ENCODE assay signal across 8 cellular contexts in the genomic region with DNA sequence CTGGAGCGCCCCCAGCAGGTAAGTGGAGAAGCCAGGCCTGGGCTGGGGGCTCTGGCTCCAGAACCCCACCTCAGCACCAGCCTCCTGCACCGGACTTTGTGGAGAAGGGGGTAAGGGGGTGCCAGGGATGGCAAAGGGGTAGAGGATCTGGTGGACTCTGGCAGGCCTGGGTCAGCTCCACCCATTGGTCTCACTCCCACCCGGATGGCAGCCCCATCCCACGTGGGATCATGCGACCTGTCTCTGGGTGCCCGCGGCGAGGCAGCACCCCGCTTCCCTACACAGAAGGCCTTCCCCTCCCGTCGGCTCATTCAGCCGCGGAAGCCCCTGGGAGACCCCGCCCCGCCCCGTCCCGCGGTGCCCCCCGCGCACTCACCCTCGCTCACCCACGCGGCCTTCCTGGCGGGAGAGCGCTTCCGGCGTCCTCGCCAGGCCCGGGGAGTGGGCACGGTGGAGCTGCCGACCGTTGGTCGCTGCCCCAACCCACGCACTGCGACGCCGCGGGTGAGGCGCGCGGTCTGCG. TPM values are rescaled to one million over a fixed set of nuclear protein-coding genes. Genes with fewer than 3 reads are reported as not detected.
DNase-seq lines count a peak whose midpoint lies in the region; ATAC-seq and TF ChIP-seq lines count a peak whose summit lies in the region.

No MANE protein-coding gene starts in this region.

- peaks cover 4% of the 10 kb centered on the region for H3K4me1 Mint-ChIP-seq in brain

- peaks cover 23% of the 10 kb centered on the region for H3K27me3 Mint-ChIP-seq in brain

- POLR2A ChIA-PET in SK-N-SH (lab: Yijun Ruan, JAX): interaction anchor here (0.9 kb wide), 1 partner anchor 26 kb away, joined by 4 read pairs; no protein-coding TSS in a partner anchor

- H3K9ac ChIP-seq in SK-N-SH: peak overlapping the region; percentile 82

- H3K27me3 ChIP-seq in SK-N-SH (ENCODE audit: insufficient read depth): no peaks in the 10 kb centered on the region

- H3K79me2 ChIP-seq in SK-N-SH (ENCODE audit: insufficient read depth): peaks cover 34% of the 10 kb centered on the region

- no peaks in the 10 kb centered on the region for H3K9me3 ChIP-seq in SK-N-SH

- no peak for TF ChIP-seq EP300 in SK-N-SH (IDR thresholded peaks at IDR 0.05; ENCODE audit: borderline replicate concordance in 1 of 2, low read depth in 1 of 2, low read length in 1 of 2)

- no peaks in the 10 kb centered on the region for H3K9me3 Mint-ChIP-seq in brain

- H3K4me3 ChIP-seq in SK-N-SH (ENCODE audit: low read depth in 2 of 2, low read length in 1 of 2): peak overlapping the region; percentile 64

- peak overlapping the region in 1 of 5 experiments; percentile 41 for H3K27ac Mint-ChIP-seq in brain

- TF ChIP-seq RAD21 in SK-N-SH (IDR thresholded peaks at IDR 0.05; ENCODE audit: low read length): no peak

- no peaks in the 10 kb centered on the region for H3K9me2 ChIP-seq in SK-N-SH

- H3F3A ChIP-seq in SK-N-SH (replicated peaks; ENCODE audit: insufficient read depth): peaks cover 28% of the 10 kb centered on the region

- DNase-seq in AG20443 (ENCODE audit: low spot score) (peak; percentile 48), SK-N-SH (peak; percentile 90), iPS-NIHi7 (ENCODE audit: extremely low spot score) (peak; percentile 77), SIG-M5 treated with dmso at 0.1 percent for 504 hours (lab: John Stamatoyannopoulos, UW; ENCODE audit: unreplicated experiment) (no peak)
- peak; percentile 72 for DNase-seq in stimulated activated CD8-positive, alpha-beta memory T cell treated with anti-CD3 and anti-CD28 coated beads, Interleukin-4, amount 100 ng/mL, for 48 hours

- H2AFZ ChIP-seq in SK-N-SH (ENCODE audit: low read depth): no peak overlapping the region

- peaks cover 25 to 35% of the 10 kb centered on the region in 2 experiments; a peak in 3 of 4 replicates for H3K4me1 ChIP-seq in SK-N-SH (ENCODE audit: control insufficient read depth in 1 of 2, insufficient read depth in 2 of 2, low read depth in 1 of 2, low read length in 1 of 2)

- H3K36me3 ChIP-seq in SK-N-SH (replicated peaks in 1 of 2; ENCODE audit: control insufficient read depth in 1 of 2, insufficient read depth in 2 of 2, low read length in 1 of 2): peaks cover 22 to 36% of the 10 kb centered on the region in 2 experiments

- 2% methylated on average over 17 of the region's 42 CpGs for WGBS in SK-N-SH (ENCODE audit: low lambda C conversion rate)

- peak overlapping the region in 4 of 5 experiments; percentile 62 to 80 (median 69) for H3K4me3 Mint-ChIP-seq in brain

- TF ChIP-seq CTCF in SK-N-SH (IDR thresholded peaks at IDR 0.05) (peak; percentile 51), brain (conservative IDR thresholded peaks at IDR 0.05) (no peak)

- peak overlapping the region; percentile 54 to 100 for H3K27ac ChIP-seq in SK-N-SH (ENCODE audit: low read depth in 2 of 2, low read length in 1 of 2)

- H4K20me1 ChIP-seq in SK-N-SH (ENCODE audit: insufficient read depth): no peaks in the 10 kb centered on the region

- H3K4me2 ChIP-seq in SK-N-SH: peak overlapping the region; percentile 96

- CTCF ChIA-PET in SK-N-SH (lab: Yijun Ruan, JAX): interaction anchor here (0.6 to 2.2 kb wide), 33 partner anchors 8 to 395 kb away, joined by 3 to 12 read pairs (median 3); partner anchors contain the start of genes ATP6V0D1, KCTD19, LRRC36 and SLC9A5

- peak; percentile 38 for ATAC-seq in GM18511 (IDR thresholded peaks at IDR 0.05; ENCODE audit: unreplicated experiment)
- ATAC-seq in HG03097 (IDR thresholded peaks at IDR 0.05; ENCODE audit: low FRiP score, unreplicated experiment): peak; percentile 27

- no peaks in the 10 kb centered on the region for H3K36me3 Mint-ChIP-seq in brain

TF ChIP-seq in SK-N-SH, 30 proteins besides CTCF, POLR2A, EP300 and RAD21:
- TF ChIP-seq TEAD4 (IDR thresholded peaks at IDR 0.05; ENCODE audit: borderline replicate concordance, insufficient read depth) (no peak), SMC3 (IDR thresholded peaks at IDR 0.05; ENCODE audit: low read depth, low read length) (0 out of 2 replicates have a peak, but pooled peaks have one; percentile 11), MAX (IDR thresholded peaks at IDR 0.05; ENCODE audit: low read depth) (peak; percentile 67), GABPA (IDR thresholded peaks at IDR 0.05; ENCODE audit: low read depth) (no peak), MXI1 (IDR thresholded peaks at IDR 0.05; ENCODE audit: low read depth, low read length) (peak; percentile 49), GATA2 (CRISPR knock-in tag; IDR thresholded peaks at IDR 0.05) (no peak)

RNA-seq across cellular contexts. Expression of gene PLEKHG4, which starts 0.5 kb away (rescaled TPM):
- polyA plus RNA-seq in SK-N-SH (2012; rRNA removed) (65.5 and 87.0 TPM in 2 replicates), brain (ENCODE audit: insufficient read depth, low read depth, low replicate concordance) (11.1 TPM)
- polyA plus RNA-seq in SK-N-SH (2012; cell fraction: cytosol; rRNA removed): 13.2 and 22.7 TPM in 2 replicates
- 417 and 427 TPM in 2 replicates for polyA plus RNA-seq in SK-N-SH (2012; cell fraction: nucleus; rRNA removed)

RNA-seq across cellular contexts. Expression of gene SLC9A5, which starts 30.1 kb away (rescaled TPM):
- 4.1 and 5.8 TPM in 2 replicates for polyA plus RNA-seq in SK-N-SH (2012; rRNA removed)
- polyA plus RNA-seq in SK-N-SH (2012; cell fraction: cytosol; rRNA removed): 1.5 and 1.6 TPM in 2 replicates
- 29.9 and 31.6 TPM in 2 replicates for polyA plus RNA-seq in SK-N-SH (2012; cell fraction: nucleus; rRNA removed)
- polyA plus RNA-seq in brain (ENCODE audit: insufficient read depth, low read depth, low replicate concordance): 0.90 TPM

RNA-seq across cellular contexts. Expression of gene FHOD1, which starts 31.6 kb away (rescaled TPM):
- polyA plus RNA-seq in SK-N-SH (2012; rRNA removed) (53.2 and 70.9 TPM in 2 replicates), brain (ENCODE audit: insufficient read depth, low read depth, low replicate concordance) (5.4 TPM)
- 17.6 and 25.5 TPM in 2 replicates for polyA plus RNA-seq in SK-N-SH (2012; cell fraction: cytosol; rRNA removed)
- polyA plus RNA-seq in SK-N-SH (2012; cell fraction: nucleus; rRNA removed): 343 and 475 TPM in 2 replicates

RNA-seq across cellular contexts. Expression of gene KCTD19, which starts 47.7 kb away (rescaled TPM):
- polyA plus RNA-seq in SK-N-SH (2012; rRNA removed): 1.8 and 1.9 TPM in 2 replicates
- 0.41 and 0.49 TPM in 2 replicates for polyA plus RNA-seq in SK-N-SH (2012; cell fraction: cytosol; rRNA removed)
- polyA plus RNA-seq in SK-N-SH (2012; cell fraction: nucleus; rRNA removed): 9.1 and 10.8 TPM in 2 replicates
- polyA plus RNA-seq in brain (ENCODE audit: insufficient read depth, low read depth, low replicate concordance): 3.5 TPM

RNA-seq across cellular contexts. Expression of gene LRRC36, which starts 47.8 kb away (rescaled TPM):
- 0.78 and 0.92 TPM in 2 replicates for polyA plus RNA-seq in SK-N-SH (2012; rRNA removed)
- 0.30 and 0.36 TPM in 2 replicates for polyA plus RNA-seq in SK-N-SH (2012; cell fraction: cytosol; rRNA removed)
- polyA plus RNA-seq in SK-N-SH (2012; cell fraction: nucleus; rRNA removed): 3.6 and 4.8 TPM in 2 replicates
- polyA plus RNA-seq in brain (ENCODE audit: insufficient read depth, low read depth, low replicate concordance): 5.2 TPM
